ENCODE assay signal across 8 cellular contexts in the genomic region with DNA sequence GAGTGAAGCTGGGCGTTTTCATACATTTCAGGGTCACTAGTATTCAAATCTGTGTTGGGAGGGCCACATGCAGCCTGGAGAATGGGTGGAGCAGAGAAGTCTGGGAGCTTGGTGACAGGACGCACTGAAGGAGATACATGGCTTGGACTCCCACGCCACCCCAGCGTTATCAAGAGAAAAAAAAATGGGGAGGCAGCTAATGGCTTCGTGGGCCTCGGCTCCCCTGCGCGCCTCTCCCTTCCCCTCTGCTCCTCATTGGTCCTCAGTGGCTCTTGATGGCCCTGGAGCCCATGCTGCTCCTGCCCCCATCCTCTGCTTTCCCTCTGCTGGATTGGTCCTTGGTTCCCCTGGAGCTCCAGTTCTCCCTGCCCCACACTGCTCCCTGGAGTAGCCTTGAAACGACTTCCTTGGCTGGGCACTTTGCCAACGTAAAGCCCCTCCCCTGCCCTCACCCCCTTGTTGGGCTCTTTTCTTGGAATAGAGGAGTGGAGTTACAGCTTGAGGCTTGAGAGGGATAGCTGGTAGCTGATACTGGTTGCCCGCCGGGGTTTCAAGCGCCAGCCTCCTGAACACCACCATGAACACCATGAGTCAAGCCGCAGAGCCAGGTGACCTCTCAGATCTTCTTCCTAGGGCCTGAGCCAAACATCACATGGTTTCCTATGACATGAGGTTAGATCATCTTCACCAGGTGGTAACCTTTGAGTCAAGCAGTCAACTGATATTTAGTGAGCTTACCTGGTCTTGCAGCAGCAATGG.
DNase-seq lines count a peak whose midpoint lies in the region; ATAC-seq and TF ChIP-seq lines count a peak whose summit lies in the region.

No MANE protein-coding gene starts in this region.

- TF ChIP-seq CTCF in HCT116 (IDR thresholded peaks at IDR 0.05 in 2 of 3, conservative IDR thresholded peaks at IDR 0.05 in 1 of 3; ENCODE audit: borderline replicate concordance in 1 of 3, insufficient read depth in 1 of 3, low read depth in 2 of 3, low read length in 2 of 3) (no peak), natural killer cell (IDR thresholded peaks at IDR 0.05) (no peak)

- no peaks in the 10 kb centered on the region for H3K79me2 ChIP-seq in HCT116 (ENCODE audit: insufficient read depth, low read length)

- DNase-seq in HCT116 (ENCODE audit: low read depth, low spot score): no peak
- DNase-seq in NCI-H510A (lab: John Stamatoyannopoulos, UW): peak; percentile 54
- peak; percentile 27 for DNase-seq in activated naive CD4-positive, alpha-beta T cell treated with anti-CD3 and anti-CD28 coated beads, Interleukin-2, amount 50 U/mL, for 16 hours
- no peak for DNase-seq in natural killer cell
- DNase-seq in cerebellum (ENCODE audit: low spot score): no peak
- DNase-seq in Right ventricle myocardium superior: no peak

- 0 out of 2 replicates have a peak, but pooled peaks cover 3% of the 10 kb centered on the region for H4K20me1 ChIP-seq in HCT116 (ENCODE audit: insufficient read depth)

- H3K4me2 ChIP-seq in HCT116 (ENCODE audit: low read length): peak overlapping the region; percentile 24

- H3K9me3 Mint-ChIP-seq in natural killer cell: peaks cover 0 to 2% of the 10 kb centered on the region in 2 donors

- RAD21 ChIA-PET in HCT116 (lab: Charles Lee; ENCODE audit: low non-redundant PET in 1 of 2, low total read pairs in 2 of 2, uncharacterized antibody in 2 of 2, unreplicated experiment in 2 of 2): interaction anchor here in 1 of 2 experiments (1.0 kb wide), 1 partner anchor 377 kb away, joined by 6 read pairs; no protein-coding TSS in a partner anchor

- H2AFZ ChIP-seq in HCT116 (ENCODE audit: low read depth, low read length, poor library complexity, severe bottlenecking): no peak overlapping the region

- H3K27ac Mint-ChIP-seq in natural killer cell: no peak overlapping the region

- H3K36me3 Mint-ChIP-seq in natural killer cell: peaks cover 41% of the 10 kb centered on the region

- no peaks in the 10 kb centered on the region for H3K9me3 ChIP-seq in HCT116 (ENCODE audit: control insufficient read depth in 1 of 2, insufficient read depth in 1 of 2, low read depth in 1 of 2, low read length in 2 of 2)

- H3K27ac ChIP-seq in HCT116 (ENCODE audit: low read depth, low read length): no peak overlapping the region

- no peaks in the 10 kb centered on the region for H3K27me3 ChIP-seq in HCT116 (ENCODE audit: insufficient read depth, low read length)

- ATAC-seq in HCT116 (peak; percentile 39), natural killer cell (peak in 1 of 3 donors; percentile 17), Right ventricle myocardium superior (ENCODE audit: poor library complexity) (no peak), HG03457 (IDR thresholded peaks at IDR 0.05; ENCODE audit: unreplicated experiment) (no peak), HG02884 (IDR thresholded peaks at IDR 0.05; ENCODE audit: unreplicated experiment) (no peak)

- POLR2A ChIA-PET in HCT116 (lab: Charles Lee): interaction anchor here (1.1 kb wide), 1 partner anchor 235 kb away, joined by 4 read pairs; a partner anchor contains a TSS

- H3K36me3 ChIP-seq in HCT116 (ENCODE audit: control insufficient read depth in 1 of 2, insufficient read depth in 2 of 2, low read length in 2 of 2): peaks cover 0 to 9% of the 10 kb centered on the region in 2 experiments; a peak in 2 of 4 replicates

- H3K4me1 ChIP-seq in HCT116 (ENCODE audit: control insufficient read depth in 1 of 2, insufficient read depth in 2 of 2, low read length in 2 of 2): peaks cover 0 to 7% of the 10 kb centered on the region in 2 experiments; a peak in 2 of 4 replicates

- no peak overlapping the region for H3K4me3 ChIP-seq in HCT116 (replicated peaks in 1 of 2; ENCODE audit: low read depth in 1 of 2, low read length in 2 of 2)

- H3K27me3 Mint-ChIP-seq in natural killer cell (ENCODE audit: low read depth in 2 of 2): no peaks in the 10 kb centered on the region

- no peaks in the 10 kb centered on the region for H3K9me2 ChIP-seq in HCT116 (ENCODE audit: insufficient read depth)

- CTCF ChIA-PET in HCT116 (lab: Charles Lee): interaction anchor here (1.1 to 2.4 kb wide), 4 partner anchors 139 to 665 kb away, joined by 3 to 12 read pairs (median 5); a partner anchor contains a TSS

- no TSS peak for BruUV-seq in HCT116 (replicated peaks; lab: Mats Ljungman, UMichigan)

- TF ChIP-seq RAD21 in HCT116 (IDR thresholded peaks at IDR 0.05; ENCODE audit: low read depth): no peak

- H3K9ac ChIP-seq in HCT116 (ENCODE audit: low read length): no peak overlapping the region

- no peak for TF ChIP-seq POLR2A in HCT116 (IDR thresholded peaks at IDR 0.05; ENCODE audit: borderline replicate concordance, extremely low read depth, insufficient read depth, insufficient read length)

- peaks cover 62 to 74% of the 10 kb centered on the region in 2 donors for H3K4me1 Mint-ChIP-seq in natural killer cell

- H3K4me3 Mint-ChIP-seq in natural killer cell: peak overlapping the region; percentile 33

- intact Hi-C loops in HCT116 (cut with micrococcal nuclease): loop anchor here (1.0 kb wide), 3 partner anchors 269 to 666 kb away; no protein-coding TSS in a partner anchor
- intact Hi-C loops in natural killer cell (cut with micrococcal nuclease): loop anchor here (1.0 kb wide), 2 partner anchors 269 to 376 kb away; no protein-coding TSS in a partner anchor
- intact Hi-C loops in Right ventricle myocardium superior (cut with DNase I): loop anchor here (10.0 kb wide), 1 partner anchor 264 kb away; no protein-coding TSS in a partner anchor

TF ChIP-seq in HCT116, 20 proteins besides CTCF, POLR2A, EP300 and RAD21:
- TF ChIP-seq ELF1 (IDR thresholded peaks at IDR 0.05; ENCODE audit: borderline replicate concordance, low read depth): no peak
- TF ChIP-seq YY1 (IDR thresholded peaks at IDR 0.05; ENCODE audit: extremely low read depth, insufficient replicate concordance, low read depth, low read length): no peak
- TF ChIP-seq, protein P1, sequence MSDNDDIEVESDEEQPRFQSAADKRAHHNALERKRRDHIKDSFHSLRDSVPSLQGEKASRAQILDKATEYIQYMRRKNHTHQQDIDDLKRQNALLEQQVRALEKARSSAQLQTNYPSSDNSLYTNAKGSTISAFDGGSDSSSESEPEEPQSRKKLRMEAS (IDR thresholded peaks at IDR 0.05): peak; percentile 43; the same call in 1 of the 2 replicates
- TF ChIP-seq, protein P2, sequence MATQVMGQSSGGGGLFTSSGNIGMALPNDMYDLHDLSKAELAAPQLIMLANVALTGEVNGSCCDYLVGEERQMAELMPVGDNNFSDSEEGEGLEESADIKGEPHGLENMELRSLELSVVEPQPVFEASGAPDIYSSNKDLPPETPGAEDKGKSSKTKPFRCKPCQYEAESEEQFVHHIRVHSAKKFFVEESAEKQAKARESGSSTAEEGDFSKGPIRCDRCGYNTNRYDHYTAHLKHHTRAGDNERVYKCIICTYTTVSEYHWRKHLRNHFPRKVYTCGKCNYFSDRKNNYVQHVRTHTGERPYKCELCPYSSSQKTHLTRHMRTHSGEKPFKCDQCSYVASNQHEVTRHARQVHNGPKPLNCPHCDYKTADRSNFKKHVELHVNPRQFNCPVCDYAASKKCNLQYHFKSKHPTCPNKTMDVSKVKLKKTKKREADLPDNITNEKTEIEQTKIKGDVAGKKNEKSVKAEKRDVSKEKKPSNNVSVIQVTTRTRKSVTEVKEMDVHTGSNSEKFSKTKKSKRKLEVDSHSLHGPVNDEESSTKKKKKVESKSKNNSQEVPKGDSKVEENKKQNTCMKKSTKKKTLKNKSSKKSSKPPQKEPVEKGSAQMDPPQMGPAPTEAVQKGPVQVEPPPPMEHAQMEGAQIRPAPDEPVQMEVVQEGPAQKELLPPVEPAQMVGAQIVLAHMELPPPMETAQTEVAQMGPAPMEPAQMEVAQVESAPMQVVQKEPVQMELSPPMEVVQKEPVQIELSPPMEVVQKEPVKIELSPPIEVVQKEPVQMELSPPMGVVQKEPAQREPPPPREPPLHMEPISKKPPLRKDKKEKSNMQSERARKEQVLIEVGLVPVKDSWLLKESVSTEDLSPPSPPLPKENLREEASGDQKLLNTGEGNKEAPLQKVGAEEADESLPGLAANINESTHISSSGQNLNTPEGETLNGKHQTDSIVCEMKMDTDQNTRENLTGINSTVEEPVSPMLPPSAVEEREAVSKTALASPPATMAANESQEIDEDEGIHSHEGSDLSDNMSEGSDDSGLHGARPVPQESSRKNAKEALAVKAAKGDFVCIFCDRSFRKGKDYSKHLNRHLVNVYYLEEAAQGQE (IDR thresholded peaks at IDR 0.05; ENCODE audit: low read depth): no peak

Comparison
In these comparisons a context has a peak if more than half of its experiments do, and no peak if none do; other contexts are left out.
1. DNase-seq: peak in NCI-H510A (single experiment) and activated naive CD4-positive, alpha-beta T cell treated with anti-CD3 and anti-CD28 coated beads, Interleukin-2, amount 50 U/mL, for 16 hours (single experiment); none in HCT116 (single experiment), natural killer cell (single experiment), cerebellum (single experiment) and Right ventricle myocardium superior (single experiment).